In genomic region chr20:8094845-8095244, GRCh38 we compare ENCODE assay signal across 11 cellular contexts. TPM values are rescaled to one million over a fixed set of nuclear protein-coding genes. Genes with fewer than 3 reads are reported as not detected.
DNase-seq lines count a peak whose midpoint lies in the region; TF ChIP-seq lines count a peak whose summit lies in the region.
"Had no signal": no experiment of that assay in that cellular context is flagged by ENCODE, and none has a peak within 500 bp of the region (broad histone marks: within the 10 kb centered on the region; RNA-seq: fewer than 3 reads in every experiment).

No MANE protein-coding gene starts in this region.

- TF ChIP-seq POLR2A in esophagus muscularis mucosa (IDR thresholded peaks at IDR 0.05; ENCODE audit: low read depth): no peak

- H3K27me3 ChIP-seq in esophagus muscularis mucosa: no peaks in the 10 kb centered on the region
- H3K27me3 ChIP-seq in osteoblast (ENCODE audit: insufficient read depth, low read length): peaks cover 2% of the 10 kb centered on the region

- TF ChIP-seq EP300 in esophagus muscularis mucosa (IDR thresholded peaks at IDR 0.05): no peak

- H3K4me1 ChIP-seq in esophagus muscularis mucosa: peaks cover 11 to 42% (median 36%) of the 10 kb centered on the region in 4 donors
- H3K4me1 ChIP-seq in osteoblast (ENCODE audit: insufficient read depth, low read length): peaks cover 13% of the 10 kb centered on the region

- H3K36me3 ChIP-seq in esophagus muscularis mucosa: no peaks in the 10 kb centered on the region
- no peaks in the 10 kb centered on the region for H3K36me3 ChIP-seq in osteoblast (ENCODE audit: insufficient read depth, low read length)

- 37% methylated on average over 2 of the region's 2 CpGs for WGBS in esophagus muscularis mucosa

- H3K4me3 ChIP-seq in esophagus muscularis mucosa: no peak overlapping the region
- no peak overlapping the region for H3K4me3 ChIP-seq in osteoblast (ENCODE audit: insufficient read depth, low read length)

- no peaks in the 10 kb centered on the region for H4K20me1 ChIP-seq in osteoblast (ENCODE audit: insufficient read depth, low read length)

- DNase-seq in AG20443 (ENCODE audit: low spot score): peak; percentile 13
- DNase-seq in NOMO-1 treated with DMSO at 0.1 percent for 48 hours (lab: John Stamatoyannopoulos, UW; ENCODE audit: unreplicated experiment): peak; percentile 90
- DNase-seq in esophagus muscularis mucosa (ENCODE audit: extremely low spot score): no peak
- DNase-seq in osteoblast (ENCODE audit: insufficient read length, low spot score, missing footprints): no peak
- DNase-seq in COLO829 (ENCODE audit: low spot score): no peak
- DNase-seq in KG1 (lab: John Stamatoyannopoulos, UW): no peak
- DNase-seq in activated CD8-positive, alpha-beta memory T cell treated with anti-CD3 and anti-CD28 coated beads, Interleukin-2, amount 50 U/mL, for 4 hours: no peak
- DNase-seq in activated CD4-positive, alpha-beta T cell treated with anti-CD3 and anti-CD28 coated beads for 1 hour: no peak
- DNase-seq: CD4-positive, CD25-positive, alpha-beta regulatory T cell; cerebellar nuclear complex; NCI-H1436 had no signal

- no peaks in the 10 kb centered on the region for H3K79me2 ChIP-seq in osteoblast (ENCODE audit: insufficient read depth, low read length)

- no peak for TF ChIP-seq CTCF in esophagus muscularis mucosa (IDR thresholded peaks at IDR 0.05)
- TF ChIP-seq CTCF in osteoblast (IDR thresholded peaks at IDR 0.05; ENCODE audit: extremely low read depth, low read depth, low read length): no peak

- H3K27ac ChIP-seq in esophagus muscularis mucosa (replicated peaks in 1 of 4): peak overlapping the region; percentile 56 to 66 (median 60)
- H3K27ac ChIP-seq in osteoblast (ENCODE audit: low read depth, low read length): peak overlapping the region; percentile 51

- intact Hi-C loops in esophagus muscularis mucosa (cut with DNase I): no loop called here

- H3K4me2 ChIP-seq in osteoblast (ENCODE audit: insufficient read depth, low read length): peak overlapping the region; percentile 6

- H2AFZ ChIP-seq in osteoblast (ENCODE audit: low read length): no peak overlapping the region

- no peaks in the 10 kb centered on the region for H3K9me3 ChIP-seq in esophagus muscularis mucosa
- no peaks in the 10 kb centered on the region for H3K9me3 ChIP-seq in osteoblast (ENCODE audit: low read depth, low read length)

RNA-seq across cellular contexts. Expression of gene PLCB1, which starts 37.2 kb away (rescaled TPM):
- total RNA-seq in esophagus muscularis mucosa (100 to 1,000 TPM in 1 of 4 donors, 10 to 100 TPM in 3; 72.9 to 115 (median 76.3) TPM), osteoblast (13.4 and 23.3 TPM in 2 replicates)

Comparison
In these comparisons a context has a peak if more than half of its experiments do, and no peak if none do; other contexts are left out.
1. DNase-seq: peak in AG20443 (single experiment) and NOMO-1 treated with DMSO at 0.1 percent for 48 hours (single experiment); none in esophagus muscularis mucosa (single experiment), osteoblast (single experiment), COLO829 (single experiment), KG1 (single experiment), activated CD8-positive, alpha-beta memory T cell treated with anti-CD3 and anti-CD28 coated beads, Interleukin-2, amount 50 U/mL, for 4 hours (single experiment) and activated CD4-positive, alpha-beta T cell treated with anti-CD3 and anti-CD28 coated beads for 1 hour (single experiment).